In the genomic region with DNA sequence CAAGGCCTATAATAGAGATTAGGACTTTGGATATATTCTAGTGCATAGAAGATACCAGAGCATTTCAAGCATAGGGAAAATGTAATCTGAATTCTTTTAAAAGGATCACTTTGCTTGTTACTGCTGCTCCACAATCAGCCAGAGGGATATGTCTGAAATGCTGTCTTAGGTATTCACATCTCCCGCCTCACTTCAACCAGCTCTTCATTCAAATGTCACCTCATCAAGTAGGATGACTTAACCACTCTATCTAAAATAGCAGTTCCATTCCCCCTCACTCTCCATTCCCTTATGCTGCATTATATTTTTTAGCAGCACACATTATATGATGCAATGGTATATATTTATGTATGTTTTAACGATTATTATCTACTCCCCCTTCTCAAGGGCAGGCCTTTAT, we compare ENCODE assay signal across 3 cellular contexts.
"Had no signal": no experiment of that assay in that cellular context is flagged by ENCODE, and none has a peak within 500 bp of the region (broad histone marks: within the 10 kb centered on the region; RNA-seq: fewer than 3 reads in every experiment).

No MANE protein-coding gene starts in this region.

- H3K4me3 ChIP-seq: K562 had no signal

- H3K27ac ChIP-seq: HL-60 had no signal

- DNase-seq: IMR-90 had no signal
